In genomic region chr1:52697795-52698674, GRCh38 we compare ENCODE assay signal across 8 cellular contexts. TPM values are rescaled to one million over a fixed set of nuclear protein-coding genes. Genes with fewer than 3 reads are reported as not detected.
A peak's percentile ranks its signal among the peaks of the same experiment; 100 is the strongest.
DNase-seq lines count a peak whose midpoint lies in the region; ATAC-seq and TF ChIP-seq lines count a peak whose summit lies in the region.

COA7 (minus strand) TSS chr1:52698347; CDS start chr1:52698326, 21 bp downstream.

- peak within 1 kb of the TSS; percentile 89 for H3K27ac ChIP-seq in 22Rv1
- peak within 1 kb of the TSS; percentile 86 for H3K27ac ChIP-seq in colonic mucosa

- no peaks in the 10 kb centered on the region for H3K9me3 ChIP-seq in colonic mucosa

- peak; percentile 48 for ATAC-seq in GM18517 (IDR thresholded peaks at IDR 0.05; ENCODE audit: unreplicated experiment)
- peak; percentile 46 for ATAC-seq in HG03280 (IDR thresholded peaks at IDR 0.05; ENCODE audit: unreplicated experiment)

- H3K9ac ChIP-seq in colonic mucosa (ENCODE audit: low read depth in 2 of 2, low read length in 2 of 2) = peak within 1 kb of the TSS; percentile 61 to 90

- H3K27me3 ChIP-seq in colonic mucosa = no peaks in the 10 kb centered on the region

- DNase-seq in NCI-H510A (lab: John Stamatoyannopoulos, UW) (peak; percentile 83), colonic mucosa (peak; percentile 92), kidney tubule cell (ENCODE audit: low spot score) (peak; percentile 83)
- DNase-seq in activated CD4-positive, alpha-beta T cell treated with anti-CD3 and anti-CD28 coated beads for 4 hours = peak; percentile 43 to 50
- DNase-seq in stimulated activated CD4-positive, alpha-beta T cell treated with anti-CD3 and anti-CD28 coated beads, Interleukin-15, amount 100 ng/mL, for 48 hours (ENCODE audit: low read depth in 2 of 2) = peak; percentile 35 to 62

- H3K4me3 ChIP-seq in colonic mucosa = peak within 1 kb of the TSS; percentile 81

- H3K4me1 ChIP-seq in colonic mucosa = no peaks in the 10 kb centered on the region

- intact Hi-C loops in colonic mucosa (cut with DNase I) = loop anchor here (10.0 kb wide), 1 partner anchor 227 kb away; the partner anchor contains the start of genes ECHDC2 and SCP2

- H3K36me3 ChIP-seq in colonic mucosa = no peaks in the 10 kb centered on the region

- TF ChIP-seq CTCF in 22Rv1 (IDR thresholded peaks at IDR 0.05) = no peak
- no peak for TF ChIP-seq CTCF in colonic mucosa (IDR thresholded peaks at IDR 0.05)

RNA-seq across cellular contexts. Expression of gene COA7, which starts in this region (rescaled TPM):
- total RNA-seq in colonic mucosa = 10 to 100 TPM; 14.8 to 23.8 TPM

Comparison
In these comparisons a context has a peak if more than half of its experiments do, and no peak if none do; other contexts are left out.
1. Peak in every context shown above with its lines: DNase-seq, ATAC-seq, H3K4me3 ChIP-seq and H3K27ac ChIP-seq.